In the genomic region with DNA sequence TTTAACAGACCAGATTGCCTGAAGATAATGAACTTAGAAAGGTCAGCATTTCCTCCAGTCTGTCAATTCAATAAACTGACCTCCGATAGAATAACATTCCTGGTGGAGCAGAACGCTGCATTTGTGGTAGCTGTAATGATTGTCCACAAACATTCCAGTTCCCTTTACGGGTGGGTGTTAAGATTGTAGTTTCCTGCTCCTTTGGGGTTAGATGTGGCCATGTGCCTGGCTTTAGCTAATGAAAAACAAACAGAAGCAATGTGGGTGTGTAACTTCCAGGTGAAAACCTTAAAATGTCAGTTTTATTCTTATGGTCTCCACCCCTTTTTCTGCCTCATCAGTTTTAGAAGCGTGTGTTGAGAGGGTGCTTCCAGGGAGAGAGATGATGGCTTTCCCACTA, we compare ENCODE assay signal across 21 cellular contexts.
DNase-seq lines count a peak whose midpoint lies in the region; FAIRE-seq lines count a peak whose summit lies in the region.
"Had no signal": no experiment of that assay in that cellular context is flagged by ENCODE, and none has a peak within 500 bp of the region (broad histone marks: within the 10 kb centered on the region; RNA-seq: fewer than 3 reads in every experiment).

No MANE protein-coding gene starts in this region.

- no peaks in the 10 kb centered on the region for H3K79me2 ChIP-seq in trophoblast cell (ENCODE audit: control insufficient read depth, insufficient read depth, low read length, poor library complexity)

- WGBS in trophoblast cell (ENCODE audit: extremely low coverage, insufficient coverage, insufficient read length), result no CpG with 5 or more reads among the region's 4 CpGs

- H3K14ac ChIP-seq in trophoblast cell (ENCODE audit: low read length), result no peak overlapping the region

- H3K9ac ChIP-seq in trophoblast cell (ENCODE audit: low read length), result no peak overlapping the region
- H3K9ac ChIP-seq: KMS-11, SK-N-SH had no signal

- H3K4me3 ChIP-seq in trophoblast cell (ENCODE audit: low read depth, low read length), result no peak overlapping the region
- H3K4me3 ChIP-seq: HAP-1 had no signal

- no peaks in the 10 kb centered on the region for H3K9me3 ChIP-seq in trophoblast cell (ENCODE audit: insufficient read depth, low read depth, low read length)
- H3K9me3 ChIP-seq: HAP-1, SK-N-SH had no signal

- H4K91ac ChIP-seq in trophoblast cell (ENCODE audit: low read depth, low read length), result no peak overlapping the region

- no peak overlapping the region for H2BK120ac ChIP-seq in trophoblast cell (ENCODE audit: insufficient read depth, low read length, poor library complexity)

- no peak overlapping the region for H3K27ac ChIP-seq in trophoblast cell (ENCODE audit: low read depth, low read length)
- H3K27ac ChIP-seq: HL-60, KMS-11 had no signal

- no peak overlapping the region for H3K4ac ChIP-seq in trophoblast cell (ENCODE audit: low read depth, low read length)

- H3K36me3 ChIP-seq in trophoblast cell (ENCODE audit: control insufficient read depth in 1 of 2, insufficient read depth in 2 of 2, low read length in 2 of 2), result no peaks in the 10 kb centered on the region
- H3K36me3 ChIP-seq: HAP-1 had no signal

- DNase-seq in DMS79 (lab: John Stamatoyannopoulos, UW), result peak; percentile 42
- peak; percentile 86 for DNase-seq in NCI-H187 treated with DMSO at 0.1 percent for 48 hours (lab: John Stamatoyannopoulos, UW)
- DNase-seq in SW480 (ENCODE audit: low spot score), result peak; percentile 44
- DNase-seq in retina, result peak; percentile 16
- no peak for DNase-seq in frontal cortex (ENCODE audit: low spot score in 2 of 2)
- DNase-seq in hippocampal formation (lab: John Stamatoyannopoulos, UW), result no peak
- no peak for DNase-seq in trophoblast cell
- DNase-seq: CD8-positive, alpha-beta memory T cell; GOT3; HFFc6; NCI-H1048; NCI-H1436; NCI-H1930; NCI-H510A; NK-92 treated with Interleukin-12 subunit alpha and Interleukin-12 subunit beta, amount 100 ng/mL, for 24 hours; PC-3; SK-N-SH had no signal

- H3K79me1 ChIP-seq in trophoblast cell (ENCODE audit: low read length), result no peaks in the 10 kb centered on the region

- no peak overlapping the region for H3K4me2 ChIP-seq in trophoblast cell (ENCODE audit: low read length)
- H3K4me2 ChIP-seq: KMS-11, SK-N-SH had no signal

- peaks cover 0 to 2% of the 10 kb centered on the region in 2 experiments for H3K4me1 ChIP-seq in trophoblast cell (ENCODE audit: control insufficient read depth in 1 of 2, insufficient read depth in 2 of 2, low read length in 2 of 2)

- H2BK12ac ChIP-seq in trophoblast cell (ENCODE audit: low read length), result no peak overlapping the region

- H3K18ac ChIP-seq in trophoblast cell (ENCODE audit: low read length), result no peak overlapping the region

- FAIRE-seq in frontal cortex (lab: Jason Lieb, UNC), result no peak
- FAIRE-seq: G401.6 had no signal

- no peaks in the 10 kb centered on the region for H3K27me3 ChIP-seq in trophoblast cell (ENCODE audit: insufficient read depth, low read length)

- H3K23ac ChIP-seq in trophoblast cell (ENCODE audit: low read length), result no peak overlapping the region

- no peak overlapping the region for H2BK5ac ChIP-seq in trophoblast cell (ENCODE audit: low read depth, low read length, poor library complexity)

- no peak overlapping the region for H2AFZ ChIP-seq in trophoblast cell (ENCODE audit: insufficient read depth, low read length, poor library complexity)

- H4K8ac ChIP-seq in trophoblast cell (ENCODE audit: low read depth, low read length), result no peak overlapping the region

- H2AK5ac ChIP-seq in trophoblast cell (ENCODE audit: low read length), result no peak overlapping the region

- H4K12ac ChIP-seq in trophoblast cell (ENCODE audit: low read depth, low read length), result no peak overlapping the region

Comparison
In these comparisons a context has a peak if more than half of its experiments do, and no peak if none do; other contexts are left out.
1. DNase-seq: peak in DMS79 (single experiment), NCI-H187 treated with DMSO at 0.1 percent for 48 hours (single experiment), SW480 (single experiment) and retina (single experiment); none in frontal cortex (0 of 2), hippocampal formation (0 of 2) and trophoblast cell (0 of 2).